15 cellular contexts compared by ENCODE assay signal in the genomic region with DNA sequence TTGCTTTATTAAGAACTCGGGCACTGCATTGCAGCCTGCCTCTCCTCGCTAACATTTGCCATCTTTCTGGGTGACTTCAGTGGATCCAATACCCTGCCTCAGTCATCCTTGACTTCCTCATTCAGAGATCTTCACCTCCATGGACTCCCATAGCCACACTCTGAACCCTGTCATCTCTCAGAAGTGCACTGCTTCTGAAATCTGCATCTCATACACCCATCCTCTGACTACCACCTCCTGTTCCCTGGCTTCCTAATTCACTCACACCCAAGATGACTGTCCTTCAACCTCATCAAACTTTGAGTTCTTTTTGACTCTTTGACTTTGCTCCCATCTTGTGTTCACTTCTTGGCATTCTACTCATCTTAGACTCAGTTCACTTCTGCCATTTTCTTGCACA. TPM values are rescaled to one million over a fixed set of nuclear protein-coding genes. Genes with fewer than 3 reads are reported as not detected.
DNase-seq lines count a peak whose midpoint lies in the region; ATAC-seq and TF ChIP-seq lines count a peak whose summit lies in the region.
"Had no signal": no experiment of that assay in that cellular context is flagged by ENCODE, and none has a peak within 500 bp of the region (broad histone marks: within the 10 kb centered on the region; RNA-seq: fewer than 3 reads in every experiment).

No MANE protein-coding gene starts in this region.

- peaks cover 7 to 20% (median 16%) of the 10 kb centered on the region in 4 donors for H3K4me1 Mint-ChIP-seq in CD4-positive, CD25-positive, alpha-beta regulatory T cell
- H3K4me1 Mint-ChIP-seq: neural crest cell had no signal

- peak in 1 of 3 donors; percentile 15 for DNase-seq in CD4-positive, CD25-positive, alpha-beta regulatory T cell
- DNase-seq in MV-4-11 (lab: John Stamatoyannopoulos, UW), result peak; percentile 29
- DNase-seq in LoVo (ENCODE audit: low spot score), result no peak
- no peak for DNase-seq in activated CD4-positive, CD25-positive, alpha-beta regulatory T cell treated with anti-CD3 and anti-CD28 coated beads, Interleukin-2, amount 50 U/mL, for 72 hours
- DNase-seq in GM10266 (ENCODE audit: extremely low spot score), result no peak
- DNase-seq in NCI-H345 (lab: John Stamatoyannopoulos, UW), result no peak
- DNase-seq: stimulated activated CD4-positive, alpha-beta T cell treated with anti-CD3 and anti-CD28 coated beads, Interleukin-1b, Interleukin-23, amount 100 ng/mL, for 48 hours had no signal

- H3K27ac Mint-ChIP-seq in CD4-positive, CD25-positive, alpha-beta regulatory T cell, result no peak overlapping the region
- H3K27ac Mint-ChIP-seq: activated CD4-positive, alpha-beta T cell treated with anti-CD3 and anti-CD28 coated beads, Interleukin-2, amount 10 ng/mL, durations not matched to agents 7 days and 5 days had no signal

- H3K36me3 ChIP-seq in CD4-positive, CD25-positive, alpha-beta regulatory T cell (ENCODE audit: control insufficient read depth, insufficient read depth, low read length), result no peaks in the 10 kb centered on the region
- H3K36me3 ChIP-seq: ascending aorta, suprapubic skin had no signal

- no peaks in the 10 kb centered on the region for H3K27me3 Mint-ChIP-seq in CD4-positive, CD25-positive, alpha-beta regulatory T cell
- H3K27me3 Mint-ChIP-seq: activated CD4-positive, alpha-beta T cell treated with anti-CD3 and anti-CD28 coated beads, Interleukin-2, amount 10 ng/mL, durations not matched to agents 7 days and 5 days had no signal

- peak overlapping the region; percentile 47 for H3K27ac ChIP-seq in CD4-positive, CD25-positive, alpha-beta regulatory T cell (ENCODE audit: insufficient read depth, low read length, poor library complexity, severe bottlenecking)
- H3K27ac ChIP-seq: ascending aorta, suprapubic skin had no signal

- no peaks in the 10 kb centered on the region for H3K9me3 ChIP-seq in CD4-positive, CD25-positive, alpha-beta regulatory T cell (ENCODE audit: control insufficient read depth in 2 of 2, low read length in 2 of 2)
- H3K9me3 ChIP-seq: ascending aorta, suprapubic skin had no signal

- no peaks in the 10 kb centered on the region for H3K27me3 ChIP-seq in CD4-positive, CD25-positive, alpha-beta regulatory T cell (ENCODE audit: control insufficient read depth, insufficient read depth, low read length)
- H3K27me3 ChIP-seq: ascending aorta, suprapubic skin had no signal

- H3K4me3 Mint-ChIP-seq in CD4-positive, CD25-positive, alpha-beta regulatory T cell, result no peak overlapping the region
- H3K4me3 Mint-ChIP-seq: activated CD4-positive, alpha-beta T cell treated with anti-CD3 and anti-CD28 coated beads, Interleukin-2, amount 10 ng/mL, durations not matched to agents 7 days and 5 days; immature natural killer cell; neural crest cell had no signal

- peaks cover 29% of the 10 kb centered on the region for H3K4me1 ChIP-seq in CD4-positive, CD25-positive, alpha-beta regulatory T cell (ENCODE audit: control insufficient read depth, insufficient read depth, low read length, poor library complexity, severe bottlenecking)
- H3K4me1 ChIP-seq: ascending aorta, suprapubic skin had no signal

- no peak for TF ChIP-seq CTCF in GM10266 (IDR thresholded peaks at IDR 0.05; ENCODE audit: control insufficient read depth, insufficient read depth, low read depth, missing control alignments)

- no peak for ATAC-seq in CD4-positive, CD25-positive, alpha-beta regulatory T cell (ENCODE audit: low read depth in 2 of 2)
- ATAC-seq in GM19324 (IDR thresholded peaks at IDR 0.05; ENCODE audit: low FRiP score, unreplicated experiment) (peak; percentile 18), HG02852 (IDR thresholded peaks at IDR 0.05; ENCODE audit: unreplicated experiment) (peak; percentile 11)

- H3K4me3 ChIP-seq in CD4-positive, CD25-positive, alpha-beta regulatory T cell (ENCODE audit: low read depth, low read length), result peak overlapping the region; percentile 42
- H3K4me3 ChIP-seq: ascending aorta, suprapubic skin had no signal

- no peaks in the 10 kb centered on the region for H3K36me3 Mint-ChIP-seq in CD4-positive, CD25-positive, alpha-beta regulatory T cell
- H3K36me3 Mint-ChIP-seq: immature natural killer cell had no signal

- peaks cover 0 to 2% (median 0%) of the 10 kb centered on the region in 7 donors for H3K9me3 Mint-ChIP-seq in CD4-positive, CD25-positive, alpha-beta regulatory T cell

RNA-seq across cellular contexts. Expression of a gene that starts 25.3 kb away (rescaled TPM):
- total RNA-seq in CD4-positive, CD25-positive, alpha-beta regulatory T cell, result 0.25 TPM
- polyA plus RNA-seq in CD4-positive, CD25-positive, alpha-beta regulatory T cell, result 1 to 10 TPM in 1 of 4 donors, under 1 TPM in 2, not detected in 1; 0.19 to 1.2 (median 0.60) TPM
- total RNA-seq: activated CD4-positive, alpha-beta T cell treated with anti-CD3 and anti-CD28 coated beads, Interleukin-2, amount 10 ng/mL, durations not matched to agents 7 days and 5 days; neural crest cell had no signal
- polyA plus RNA-seq: BJ had no signal

Comparison
In these comparisons a context has a peak if more than half of its experiments do, and no peak if none do; other contexts are left out.
1. ATAC-seq: peak in GM19324 (single experiment) and HG02852 (single experiment); none in CD4-positive, CD25-positive, alpha-beta regulatory T cell (0 of 2).